ENCODE assay signal across 8 cellular contexts in the genomic region with DNA sequence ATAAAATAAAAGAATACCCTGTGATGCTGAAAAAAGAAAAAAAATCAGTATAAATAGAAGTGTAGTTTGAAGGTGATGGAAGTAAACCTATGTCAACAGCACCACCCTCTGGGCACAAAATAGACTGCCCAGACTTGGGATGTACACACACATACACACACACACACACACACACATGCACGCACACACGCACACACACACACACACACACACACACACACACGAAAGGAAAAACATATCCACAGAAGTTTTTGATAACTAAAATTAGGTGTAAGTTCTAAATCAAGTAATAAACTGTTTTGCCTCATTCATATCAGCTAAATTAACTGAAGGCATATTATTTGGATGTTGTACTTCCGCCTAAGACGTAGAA. TPM values are rescaled to one million over a fixed set of nuclear protein-coding genes. Genes with fewer than 3 reads are reported as not detected.
A peak's percentile ranks its signal among the peaks of the same experiment; 100 is the strongest.
DNase-seq lines count a peak whose midpoint lies in the region; ATAC-seq lines count a peak whose summit lies in the region.

No MANE protein-coding gene starts in this region.

- H3K27ac Mint-ChIP-seq in activated CD4-positive, alpha-beta memory T cell treated with anti-CD3 and anti-CD28 coated beads for 36 hours: no peak overlapping the region

- intact Hi-C loops in activated CD4-positive, alpha-beta memory T cell treated with anti-CD3 and anti-CD28 coated beads for 36 hours (cut with micrococcal nuclease): loop anchor here (1.0 to 2.0 kb wide), 4 partner anchors 171 to 463 kb away; no protein-coding TSS in a partner anchor
- intact Hi-C loops in left ventricle myocardium superior (cut with micrococcal nuclease): loop anchor here (10.0 kb wide), 2 partner anchors 191 to 281 kb away; no protein-coding TSS in a partner anchor

- no peak overlapping the region for H3K4me3 Mint-ChIP-seq in activated CD4-positive, alpha-beta memory T cell treated with anti-CD3 and anti-CD28 coated beads for 36 hours

- DNase-seq in EL: peak; percentile 60
- DNase-seq in NCI-H128 (lab: John Stamatoyannopoulos, UW; ENCODE audit: unreplicated experiment): peak; percentile 1
- peak; percentile 42 for DNase-seq in activated CD4-positive, alpha-beta memory T cell treated with anti-CD3 and anti-CD28 coated beads for 36 hours
- DNase-seq in left ventricle myocardium superior: peak; percentile 51
- DNase-seq in stimulated activated CD4-positive, alpha-beta T cell treated with anti-CD3 and anti-CD28 coated beads, Interleukin-15, amount 100 ng/mL, for 48 hours (ENCODE audit: low read depth in 2 of 2): peak; percentile 3 to 10

- H3K4me1 Mint-ChIP-seq in activated CD4-positive, alpha-beta memory T cell treated with anti-CD3 and anti-CD28 coated beads for 36 hours (ENCODE audit: low read depth): no peaks in the 10 kb centered on the region

- CTCF ChIA-PET in activated CD4-positive, alpha-beta memory T cell treated with anti-CD3 and anti-CD28 coated beads for 36 hours (lab: Charles Lee): interaction anchor here (1.9 to 2.2 kb wide), 3 partner anchors 172 to 286 kb away, joined by 8 to 14 read pairs (median 14); no protein-coding TSS in a partner anchor

- POLR2A ChIA-PET in activated CD4-positive, alpha-beta memory T cell treated with anti-CD3 and anti-CD28 coated beads for 36 hours (lab: Charles Lee): interaction anchor here (1.1 kb wide), 1 partner anchor 171 kb away, joined by 3 read pairs; no protein-coding TSS in a partner anchor

- H3K9me3 Mint-ChIP-seq in activated CD4-positive, alpha-beta memory T cell treated with anti-CD3 and anti-CD28 coated beads for 36 hours: peaks cover 3% of the 10 kb centered on the region

- H3K27me3 Mint-ChIP-seq in activated CD4-positive, alpha-beta memory T cell treated with anti-CD3 and anti-CD28 coated beads for 36 hours: no peaks in the 10 kb centered on the region

- ATAC-seq in GM21717 (IDR thresholded peaks at IDR 0.05; ENCODE audit: unreplicated experiment): peak; percentile 35
- ATAC-seq in left ventricle myocardium superior: peak; percentile 81
- ATAC-seq in HG03439 (IDR thresholded peaks at IDR 0.05; ENCODE audit: unreplicated experiment): no peak
- no peak for ATAC-seq in HG03108 (IDR thresholded peaks at IDR 0.05; ENCODE audit: unreplicated experiment)

- H3K36me3 Mint-ChIP-seq in activated CD4-positive, alpha-beta memory T cell treated with anti-CD3 and anti-CD28 coated beads for 36 hours: no peaks in the 10 kb centered on the region

RNA-seq across cellular contexts. Expression of a gene that starts 40.5 kb away (rescaled TPM):
- total RNA-seq in activated CD4-positive, alpha-beta memory T cell treated with anti-CD3 and anti-CD28 coated beads for 36 hours: 100 to 1,000 TPM; 132 to 140 TPM
- total RNA-seq in left ventricle myocardium superior: 117 TPM

Comparison
In these comparisons a context has a peak if more than half of its experiments do, and no peak if none do; other contexts are left out.
1. DNase-seq: peak in every context shown above with its lines; median percentile 60 in EL; 51 in left ventricle myocardium superior; 42 in activated CD4-positive, alpha-beta memory T cell treated with anti-CD3 and anti-CD28 coated beads for 36 hours; 6 in stimulated activated CD4-positive, alpha-beta T cell treated with anti-CD3 and anti-CD28 coated beads, Interleukin-15, amount 100 ng/mL, for 48 hours; 1 in NCI-H128.
2. ATAC-seq: peak in GM21717 (single experiment) and left ventricle myocardium superior (single experiment); none in HG03439 (single experiment) and HG03108 (single experiment).